ENCODE assay signal across 2 cellular contexts in the genomic region with DNA sequence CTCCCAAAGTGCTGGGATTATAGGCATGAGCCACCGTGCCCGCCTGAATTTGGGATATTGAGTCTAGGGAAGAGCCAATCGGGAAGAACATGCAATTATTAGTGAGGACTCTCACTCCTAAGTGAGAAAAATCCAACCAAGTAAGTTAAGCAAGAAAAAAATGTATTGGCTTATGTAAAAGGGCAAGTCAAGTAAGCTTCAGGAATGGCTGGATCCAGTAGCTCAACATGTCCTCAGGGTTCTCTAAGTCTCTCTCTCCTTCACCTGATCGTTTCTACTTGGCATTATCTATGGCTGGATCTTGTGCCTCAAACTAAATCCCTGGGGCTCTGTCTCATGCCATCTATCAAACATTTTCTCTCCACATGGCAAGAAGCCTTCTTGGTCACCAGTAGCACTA.
TF ChIP-seq lines count a peak whose summit lies in the region.

No MANE protein-coding gene starts in this region.

TF ChIP-seq in K562, 482 proteins besides CTCF, POLR2A, EP300 and RAD21:
- TF ChIP-seq RBM25 (IDR thresholded peaks at IDR 0.05; ENCODE audit: low read depth, low read length, severe bottlenecking) (peak; percentile 10), NELFE (IDR thresholded peaks at IDR 0.05; ENCODE audit: insufficient read depth, insufficient read length) (no peak)

TF ChIP-seq in HepG2, 621 proteins besides CTCF, POLR2A, EP300 and RAD21:
- TF ChIP-seq CBX5 (CRISPR knock-in tag; IDR thresholded peaks at IDR 0.05; ENCODE audit: borderline replicate concordance): no peak
- TF ChIP-seq ZNF329 (CRISPR knock-in tag; IDR thresholded peaks at IDR 0.05; ENCODE audit: low read depth): peak; percentile 92
- TF ChIP-seq ZNF749 (CRISPR knock-in tag; IDR thresholded peaks at IDR 0.05; ENCODE audit: borderline replicate concordance): no peak
- TF ChIP-seq ZNF619 (CRISPR knock-in tag; IDR thresholded peaks at IDR 0.05): no peak
